In the genomic region with DNA sequence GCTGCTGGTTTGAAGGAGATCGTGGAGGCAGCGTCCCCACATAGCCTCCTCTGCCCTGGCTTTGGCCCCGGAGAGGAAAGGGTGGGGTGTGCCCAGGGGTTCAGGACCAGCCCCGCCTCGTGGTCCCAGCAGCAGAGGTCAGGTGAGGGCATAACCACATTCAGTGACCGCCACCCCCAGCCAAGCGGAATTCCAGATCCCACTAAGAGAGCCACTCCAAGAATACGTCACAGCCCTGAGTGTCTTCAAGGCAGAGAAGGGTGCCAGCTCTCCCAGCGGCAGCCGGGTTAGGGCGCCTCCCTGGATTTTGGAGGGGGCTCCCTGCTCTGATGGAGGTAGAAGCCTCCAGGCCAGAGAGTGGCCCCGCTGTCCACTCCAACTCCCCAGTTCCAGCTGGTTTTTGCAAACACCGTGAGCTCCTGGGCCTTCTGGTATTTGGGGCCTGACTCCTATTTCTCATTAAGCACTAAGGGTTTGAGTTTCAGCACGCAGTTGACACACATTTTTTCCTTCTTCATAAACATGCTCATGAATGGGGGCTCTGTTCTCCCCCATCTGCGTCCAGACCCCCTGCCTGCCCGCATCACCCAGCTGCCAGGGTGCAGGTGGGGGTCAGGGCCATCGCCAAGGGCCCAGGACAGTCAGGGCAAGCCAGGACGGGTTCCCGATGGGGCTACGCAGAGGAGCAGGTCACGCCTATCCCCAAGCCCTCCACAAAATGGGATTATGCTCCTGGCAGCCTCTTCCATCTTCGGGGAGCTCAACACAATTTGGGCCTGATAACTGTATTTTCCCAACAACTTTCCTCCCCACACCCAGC, we compare ENCODE assay signal across 22 cellular contexts.
DNase-seq lines count a peak whose midpoint lies in the region; ATAC-seq and TF ChIP-seq lines count a peak whose summit lies in the region.
"Had no signal": no experiment of that assay in that cellular context is flagged by ENCODE, and none has a peak within 500 bp of the region (broad histone marks: within the 10 kb centered on the region; RNA-seq: fewer than 3 reads in every experiment).

No MANE protein-coding gene starts in this region.

- H3K36me3 ChIP-seq in right atrium auricular region (peaks cover 13% of the 10 kb centered on the region), neuronal stem cell (replicated peaks in 1 of 2; ENCODE audit: control insufficient read depth in 2 of 2, insufficient read depth in 2 of 2, low read length in 2 of 2) (peaks cover 23 to 54% of the 10 kb centered on the region in 2 donors), vagina (peaks cover 0 to 12% of the 10 kb centered on the region in 2 donors), body of pancreas (replicated peaks in 1 of 2; ENCODE audit: insufficient read depth in 1 of 2, low read depth in 2 of 2) (peaks cover 0 to 12% of the 10 kb centered on the region in 2 donors)
- H3K36me3 ChIP-seq: colonic mucosa had no signal

- no peak overlapping the region for H3K4me2 ChIP-seq in neuronal stem cell (ENCODE audit: insufficient read depth, low read length, poor library complexity, severe bottlenecking)
- H3K4me2 ChIP-seq: BLaER1 had no signal

- H3K9ac ChIP-seq in neuronal stem cell (ENCODE audit: low read depth, low read length, poor library complexity): no peak overlapping the region
- H3K9ac ChIP-seq: BLaER1, parathyroid adenoma had no signal

- H2BK15ac ChIP-seq in neuronal stem cell (ENCODE audit: low read length): no peak overlapping the region

- H3K9me3 ChIP-seq in right atrium auricular region: no peaks in the 10 kb centered on the region
- H3K9me3 ChIP-seq in right cardiac atrium (ENCODE audit: control insufficient read depth, low read length): no peaks in the 10 kb centered on the region
- H3K9me3 ChIP-seq in neuronal stem cell (replicated peaks in 1 of 2; ENCODE audit: control insufficient read depth in 2 of 2, insufficient read depth in 1 of 2, low read depth in 1 of 2, low read length in 2 of 2): peaks cover 0 to 3% of the 10 kb centered on the region in 2 donors
- H3K9me3 ChIP-seq in vagina: no peaks in the 10 kb centered on the region
- H3K9me3 ChIP-seq in body of pancreas: no peaks in the 10 kb centered on the region
- H3K9me3 ChIP-seq: BLaER1, colonic mucosa had no signal

- no peak overlapping the region for H3K14ac ChIP-seq in neuronal stem cell (ENCODE audit: low read length)

- no peak overlapping the region for H2AK5ac ChIP-seq in neuronal stem cell (ENCODE audit: low read depth, low read length)

- H3K4me1 ChIP-seq in right atrium auricular region (no peaks in the 10 kb centered on the region), right cardiac atrium (ENCODE audit: control insufficient read depth, insufficient read depth, low read length) (peaks cover 3% of the 10 kb centered on the region), neuronal stem cell (ENCODE audit: control insufficient read depth in 2 of 2, insufficient read depth in 1 of 2, low read depth in 1 of 2, low read length in 2 of 2) (no peaks in the 10 kb centered on the region), vagina (peaks cover 61% of the 10 kb centered on the region), body of pancreas (no peaks in the 10 kb centered on the region)
- H3K4me1 ChIP-seq: BLaER1, colonic mucosa, parathyroid adenoma had no signal

- H2BK12ac ChIP-seq in neuronal stem cell (ENCODE audit: low read length): no peak overlapping the region

- WGBS in right cardiac atrium: 82% methylated on average over 22 of the region's 22 CpGs
- WGBS in neuronal stem cell (ENCODE audit: extremely low coverage in 2 of 2, insufficient read length in 2 of 2, insufficient replicate concordance in 1 of 2), 2 donors: no CpG with 5 or more reads among the region's 22 CpGs
- 83 to 91% methylated on average over 14 to 22 of the region's 22 CpGs for WGBS in body of pancreas, 2 donors

- no peak for TF ChIP-seq POLR2A in vagina (IDR thresholded peaks at IDR 0.05)
- TF ChIP-seq POLR2A in body of pancreas (IDR thresholded peaks at IDR 0.05): no peak

- H4K91ac ChIP-seq in neuronal stem cell (ENCODE audit: low read depth, low read length, poor library complexity): no peak overlapping the region

- no peak overlapping the region for H2BK120ac ChIP-seq in neuronal stem cell (ENCODE audit: low read depth, low read length)

- H3K27ac ChIP-seq in right atrium auricular region (no peak overlapping the region), right cardiac atrium (ENCODE audit: low read length) (no peak overlapping the region), neuronal stem cell (replicated peaks; ENCODE audit: low read length) (no peak overlapping the region), vagina (peak overlapping the region; percentile 57), body of pancreas (no peak overlapping the region)
- H3K27ac ChIP-seq: BLaER1, colonic mucosa, parathyroid adenoma had no signal

- no peak overlapping the region for H2BK5ac ChIP-seq in neuronal stem cell (ENCODE audit: low read length)

- H3K4me3 ChIP-seq in right atrium auricular region: no peak overlapping the region
- no peak overlapping the region for H3K4me3 ChIP-seq in right cardiac atrium (ENCODE audit: low read length)
- H3K4me3 ChIP-seq in neuronal stem cell (ENCODE audit: low read length in 2 of 2): no peak overlapping the region
- H3K4me3 ChIP-seq in vagina: no peak overlapping the region
- no peak overlapping the region for H3K4me3 ChIP-seq in body of pancreas
- H3K4me3 ChIP-seq: BLaER1, colonic mucosa, skin epidermis had no signal

- TF ChIP-seq CTCF in right atrium auricular region (IDR thresholded peaks at IDR 0.05) (no peak), vagina (IDR thresholded peaks at IDR 0.05) (no peak), omental fat pad (IDR thresholded peaks at IDR 0.05) (no peak), body of pancreas (IDR thresholded peaks at IDR 0.05) (no peak)

- peaks cover 3% of the 10 kb centered on the region for H3K79me1 ChIP-seq in neuronal stem cell (ENCODE audit: low read depth, low read length)

- H3K27me3 ChIP-seq in right atrium auricular region (no peaks in the 10 kb centered on the region), right cardiac atrium (ENCODE audit: control insufficient read depth, insufficient read depth) (no peaks in the 10 kb centered on the region), neuronal stem cell (ENCODE audit: control insufficient read depth in 3 of 3, insufficient read depth in 3 of 3, low read depth in 1 of 3, low read length in 3 of 3) (no peaks in the 10 kb centered on the region), vagina (no peaks in the 10 kb centered on the region), body of pancreas (no peaks in the 10 kb centered on the region)
- H3K27me3 ChIP-seq: BLaER1, colonic mucosa had no signal

- DNase-seq in Right ventricle myocardium superior (peak; percentile 44), right atrium auricular region (ENCODE audit: low spot score) (no peak), right cardiac atrium (peak in 2 of 3 donors; percentile 54 to 69), neuronal stem cell (ENCODE audit: low spot score) (no peak), vagina (ENCODE audit: extremely low spot score in 2 of 2) (no peak), omental fat pad (ENCODE audit: low spot score) (no peak), body of pancreas (no peak), NCI-H446 (lab: John Stamatoyannopoulos, UW) (no peak)
- DNase-seq: activated naive CD8-positive, alpha-beta T cell treated with anti-CD3 and anti-CD28 coated beads, Interleukin-2, amount 10 ng/mL, durations not matched to agents 7 days and 5 days; Calu3; colonic mucosa; naive B cell; NCI-H1436; SHP77 treated with DMSO at 0.1 percent for 48 hours; stimulated activated CD4-positive, alpha-beta T cell treated with anti-CD3 and anti-CD28 coated beads, Interleukin-2, amount 100 ng/mL, for 24 hours; stimulated activated naive CD8-positive, alpha-beta T cell treated with anti-CD3 and anti-CD28 coated beads, Interleukin-15, Interleukin-2, amounts not matched to agents 100 U/mL and 50 U/mL, for 24 hours; T-cell had no signal

- intact Hi-C loops in Right ventricle myocardium superior (cut with DNase I): no loop called here
- intact Hi-C loops in right cardiac atrium (cut with DNase I): no loop called here
- intact Hi-C loops in vagina (cut with DNase I): no loop called here
- intact Hi-C loops in body of pancreas (cut with DNase I): no loop called here

- ATAC-seq in Right ventricle myocardium superior (ENCODE audit: poor library complexity) (no peak), right cardiac atrium (peak; percentile 31 to 64), omental fat pad (ENCODE audit: low FRiP score) (no peak), body of pancreas (no peak)
- ATAC-seq: activated T-helper 17 cell treated with anti-CD3 and anti-CD28 coated beads, Interleukin-2, amount 50 U/mL, for 72 hours; left lobe of liver; stimulated activated naive CD8-positive, alpha-beta T cell treated with anti-CD3 and anti-CD28 coated beads, Interleukin-15, Interleukin-2, amounts not matched to agents 100 U/mL and 50 U/mL, for 24 hours; T-cell had no signal

- no peak overlapping the region for H3K4ac ChIP-seq in neuronal stem cell (ENCODE audit: low read length)

- H3K18ac ChIP-seq in neuronal stem cell (ENCODE audit: low read length): no peak overlapping the region

- peak overlapping the region; percentile 52 for H3K23ac ChIP-seq in neuronal stem cell (ENCODE audit: low read depth, low read length, poor library complexity)

- no peak overlapping the region for H4K8ac ChIP-seq in neuronal stem cell (ENCODE audit: low read depth, low read length)

- H2AFZ ChIP-seq in neuronal stem cell (ENCODE audit: low read length): no peak overlapping the region
- H2AFZ ChIP-seq: parathyroid adenoma had no signal

Comparison
In these comparisons a context has a peak if more than half of its experiments do, and no peak if none do; other contexts are left out.
1. ATAC-seq: peak in right cardiac atrium (2 of 2); none in Right ventricle myocardium superior (single experiment), omental fat pad (single experiment) and body of pancreas (single experiment).
2. DNase-seq: peak in Right ventricle myocardium superior (single experiment) and right cardiac atrium (2 of 3); none in right atrium auricular region (single experiment), neuronal stem cell (single experiment), vagina (0 of 2), omental fat pad (single experiment), body of pancreas (0 of 4) and NCI-H446 (0 of 2).